In the genomic region with DNA sequence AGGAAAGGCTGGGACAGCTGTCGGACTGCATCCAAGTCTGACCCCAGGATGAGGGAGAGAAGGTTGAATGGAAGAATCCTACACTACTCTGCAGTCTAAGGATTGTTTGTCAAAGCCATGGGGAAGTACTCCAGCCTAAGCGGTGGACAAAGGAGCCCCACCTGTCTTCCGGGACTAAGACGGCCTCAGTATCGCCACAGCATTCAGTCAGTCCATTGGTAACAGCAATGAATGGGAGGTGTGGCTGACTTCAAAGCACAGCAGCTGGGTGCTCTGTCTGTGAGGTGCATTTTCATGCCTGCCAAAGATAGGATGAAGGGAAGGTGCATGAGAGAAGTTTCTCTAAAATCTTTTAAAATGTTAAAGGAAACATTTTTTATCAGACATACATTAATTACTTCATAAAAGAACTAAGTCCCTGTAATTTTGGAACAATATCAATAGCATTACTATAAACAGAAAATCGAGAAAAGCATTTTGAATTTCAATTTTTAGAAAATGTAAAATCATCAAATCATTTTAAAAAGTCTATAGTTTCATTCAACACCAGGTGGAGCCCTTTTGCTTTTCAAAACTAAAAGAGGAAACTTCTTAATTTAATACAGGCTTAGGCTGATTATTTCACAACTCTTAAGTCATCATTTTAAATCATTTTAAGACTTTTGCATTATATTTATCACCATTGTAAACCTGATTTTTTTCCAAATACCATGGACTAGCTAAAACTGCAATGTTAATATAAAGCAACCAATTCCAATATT, we compare ENCODE assay signal across 8 cellular contexts. TPM values are rescaled to one million over a fixed set of nuclear protein-coding genes. Genes with fewer than 3 reads are reported as not detected.
DNase-seq lines count a peak whose midpoint lies in the region; ATAC-seq and TF ChIP-seq lines count a peak whose summit lies in the region.

No MANE protein-coding gene starts in this region.

- no peak overlapping the region for H3K27ac Mint-ChIP-seq in natural killer cell

- ATAC-seq in natural killer cell (no peak), HG03097 (IDR thresholded peaks at IDR 0.05; ENCODE audit: low FRiP score, unreplicated experiment) (no peak)

- peaks cover 3 to 7% of the 10 kb centered on the region in 2 donors for H3K27me3 Mint-ChIP-seq in natural killer cell (ENCODE audit: low read depth in 2 of 2)

- DNase-seq in NCI-H1105 treated with DMSO at 0.1 percent for 48 hours (lab: John Stamatoyannopoulos, UW) (peak; percentile 45), NCI-H1105 (lab: John Stamatoyannopoulos, UW) (no peak), NCI-H774 (lab: John Stamatoyannopoulos, UW) (peak; percentile 67), dedifferentiated amniotic fluid mesenchymal stem cell (ENCODE audit: extremely low spot score) (peak; percentile 84), myocyte (ENCODE audit: low read depth) (peak; percentile 56), natural killer cell (no peak)
- no peak for DNase-seq in activated effector memory CD4-positive, alpha-beta T cell treated with Interleukin-2 at 50 U/mL for 16 hours

- TF ChIP-seq CTCF in natural killer cell (IDR thresholded peaks at IDR 0.05) = no peak

- H3K4me3 Mint-ChIP-seq in natural killer cell = no peak overlapping the region

- no peaks in the 10 kb centered on the region for H3K4me1 Mint-ChIP-seq in natural killer cell

- H3K9me3 Mint-ChIP-seq in natural killer cell = no peaks in the 10 kb centered on the region

- no peaks in the 10 kb centered on the region for H3K36me3 Mint-ChIP-seq in natural killer cell

- intact Hi-C loops in natural killer cell (cut with micrococcal nuclease) = no loop called here

RNA-seq across cellular contexts. Expression of gene INTU, which starts 27.6 kb away (rescaled TPM):
- total RNA-seq in myocyte (8.8 and 12.7 TPM in 2 replicates), natural killer cell (under 1 TPM; 0.08 to 0.43 (median 0.16) TPM)
- polyA plus RNA-seq in myocyte (2012) = 2.7 TPM

Comparison
In these comparisons a context has a peak if more than half of its experiments do, and no peak if none do; other contexts are left out.
1. DNase-seq: peak in NCI-H1105 treated with DMSO at 0.1 percent for 48 hours (single experiment), NCI-H774 (single experiment), dedifferentiated amniotic fluid mesenchymal stem cell (single experiment) and myocyte (single experiment); none in NCI-H1105 (single experiment), natural killer cell (single experiment) and activated effector memory CD4-positive, alpha-beta T cell treated with Interleukin-2 at 50 U/mL for 16 hours (single experiment).